ENCODE assay signal across 8 cellular contexts in the genomic region with DNA sequence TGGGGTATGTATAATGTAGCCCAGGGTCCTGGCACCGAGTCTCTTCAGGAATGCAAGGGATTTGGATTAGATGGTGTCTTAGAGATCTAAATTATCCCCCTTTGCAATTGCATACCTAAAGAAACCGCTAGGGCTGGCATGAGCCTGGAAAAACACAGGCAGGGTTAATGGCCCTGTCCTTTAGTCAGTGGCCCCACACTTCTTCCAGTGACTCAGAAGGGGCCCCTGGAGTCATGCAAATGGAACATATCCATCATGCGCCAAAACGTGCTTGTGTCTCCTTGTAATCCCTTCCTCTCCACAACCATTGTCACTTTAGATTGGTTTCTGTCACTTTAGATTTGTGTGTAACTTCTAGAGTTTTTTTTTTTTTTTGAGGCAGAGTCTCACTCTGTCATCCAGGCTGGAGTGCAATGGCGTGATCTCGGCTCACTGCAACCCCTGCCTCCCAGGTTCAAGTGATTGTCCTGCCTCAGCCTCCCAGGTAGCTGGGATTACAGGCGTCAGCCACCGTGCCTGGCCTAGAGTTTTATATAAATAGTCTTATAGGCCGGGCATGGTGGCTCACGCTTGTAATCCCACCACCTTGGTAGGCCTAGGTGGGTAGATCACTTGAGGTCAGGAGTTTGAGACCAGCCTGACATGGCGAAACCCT. TPM values are rescaled to one million over a fixed set of nuclear protein-coding genes. Genes with fewer than 3 reads are reported as not detected.
DNase-seq lines count a peak whose midpoint lies in the region; ATAC-seq lines count a peak whose summit lies in the region.

No MANE protein-coding gene starts in this region.

- peaks cover 4% of the 10 kb centered on the region for H3K27me3 Mint-ChIP-seq in activated naive CD4-positive, alpha-beta T cell treated with anti-CD3 and anti-CD28 coated beads, Interleukin-2, amount 10 ng/mL, durations not matched to agents 7 days and 5 days
- H3K27me3 Mint-ChIP-seq in immature natural killer cell (ENCODE audit: low read depth in 3 of 3): peaks cover 0 to 3% (median 2%) of the 10 kb centered on the region in 3 donors

- DNase-seq in activated CD4-positive, CD25-positive, alpha-beta regulatory T cell (lab: John Stamatoyannopoulos, UW): no peak
- DNase-seq in HuH-7.5 (ENCODE audit: low spot score) (peak; percentile 35), immature natural killer cell (no peak), NCI-H345 treated with DMSO at 0.1 percent for 48 hours (lab: John Stamatoyannopoulos, UW; ENCODE audit: unreplicated experiment) (no peak), NCI-H1694 (lab: John Stamatoyannopoulos, UW) (no peak)
- peak; percentile 23 for DNase-seq in activated naive CD4-positive, alpha-beta T cell treated with anti-CD3 and anti-CD28 coated beads, Interleukin-2, amount 10 ng/mL, durations not matched to agents 7 days and 5 days
- DNase-seq in stimulated activated CD4-positive, alpha-beta T cell treated with anti-CD3 and anti-CD28 coated beads, Interleukin-2, amount 100 ng/mL, for 48 hours: peak; percentile 45 to 46

- peak; percentile 72 to 74 for ATAC-seq in activated CD4-positive, CD25-positive, alpha-beta regulatory T cell treated with anti-CD3 and anti-CD28 coated beads, Interleukin-2, amount 50 U/mL, for 24 hours

- peak overlapping the region; percentile 85 for H3K4me3 Mint-ChIP-seq in activated naive CD4-positive, alpha-beta T cell treated with anti-CD3 and anti-CD28 coated beads, Interleukin-2, amount 10 ng/mL, durations not matched to agents 7 days and 5 days
- peak overlapping the region; percentile 90 to 96 (median 94) for H3K4me3 Mint-ChIP-seq in immature natural killer cell

- CTCF ChIA-PET in activated naive CD4-positive, alpha-beta T cell treated with anti-CD3 and anti-CD28 coated beads, Interleukin-2, amount 10 ng/mL, durations not matched to agents 7 days and 5 days (lab: Charles Lee): interaction anchor here (1.5 kb wide), 1 partner anchor 121 kb away, joined by 4 read pairs; no protein-coding TSS in a partner anchor

- no peaks in the 10 kb centered on the region for H3K36me3 Mint-ChIP-seq in activated naive CD4-positive, alpha-beta T cell treated with anti-CD3 and anti-CD28 coated beads, Interleukin-2, amount 10 ng/mL, durations not matched to agents 7 days and 5 days
- H3K36me3 Mint-ChIP-seq in immature natural killer cell: peaks cover 0 to 7% (median 0%) of the 10 kb centered on the region in 3 donors

- peaks cover 17% of the 10 kb centered on the region for H3K4me1 Mint-ChIP-seq in activated naive CD4-positive, alpha-beta T cell treated with anti-CD3 and anti-CD28 coated beads, Interleukin-2, amount 10 ng/mL, durations not matched to agents 7 days and 5 days
- H3K4me1 Mint-ChIP-seq in immature natural killer cell: peaks cover 10 to 15% of the 10 kb centered on the region in 2 donors

- H3K27ac Mint-ChIP-seq in activated naive CD4-positive, alpha-beta T cell treated with anti-CD3 and anti-CD28 coated beads, Interleukin-2, amount 10 ng/mL, durations not matched to agents 7 days and 5 days: peak overlapping the region; percentile 92
- peak overlapping the region in 5 of 6 donors; percentile 65 to 91 (median 85) for H3K27ac Mint-ChIP-seq in immature natural killer cell

- no peaks in the 10 kb centered on the region for H3K9me3 Mint-ChIP-seq in activated naive CD4-positive, alpha-beta T cell treated with anti-CD3 and anti-CD28 coated beads, Interleukin-2, amount 10 ng/mL, durations not matched to agents 7 days and 5 days
- H3K9me3 Mint-ChIP-seq in immature natural killer cell: no peaks in the 10 kb centered on the region

RNA-seq across cellular contexts. Expression of gene MYBL2, which starts 8.7 kb away (rescaled TPM):
- polyA plus RNA-seq in immature natural killer cell: 1 to 10 TPM in 2 of 3 donors, not detected in 1; 2.0 to 2.3 TPM

Comparison
In these comparisons a context has a peak if more than half of its experiments do, and no peak if none do; other contexts are left out.
1. DNase-seq: peak in HuH-7.5 (single experiment), activated naive CD4-positive, alpha-beta T cell treated with anti-CD3 and anti-CD28 coated beads, Interleukin-2, amount 10 ng/mL, durations not matched to agents 7 days and 5 days (single experiment) and stimulated activated CD4-positive, alpha-beta T cell treated with anti-CD3 and anti-CD28 coated beads, Interleukin-2, amount 100 ng/mL, for 48 hours (2 of 2); none in activated CD4-positive, CD25-positive, alpha-beta regulatory T cell (0 of 4), immature natural killer cell (0 of 3), NCI-H345 treated with DMSO at 0.1 percent for 48 hours (single experiment) and NCI-H1694 (single experiment).